Comparison of ENCODE assay signal across 1 cellular context in genomic region chr9:121226186-121226585, GRCh38.
TF ChIP-seq lines count a peak whose summit lies in the region.

No MANE protein-coding gene starts in this region.

TF ChIP-seq in H1, 55 proteins besides CTCF, POLR2A, EP300 and RAD21:
- TF ChIP-seq, protein P1, sequence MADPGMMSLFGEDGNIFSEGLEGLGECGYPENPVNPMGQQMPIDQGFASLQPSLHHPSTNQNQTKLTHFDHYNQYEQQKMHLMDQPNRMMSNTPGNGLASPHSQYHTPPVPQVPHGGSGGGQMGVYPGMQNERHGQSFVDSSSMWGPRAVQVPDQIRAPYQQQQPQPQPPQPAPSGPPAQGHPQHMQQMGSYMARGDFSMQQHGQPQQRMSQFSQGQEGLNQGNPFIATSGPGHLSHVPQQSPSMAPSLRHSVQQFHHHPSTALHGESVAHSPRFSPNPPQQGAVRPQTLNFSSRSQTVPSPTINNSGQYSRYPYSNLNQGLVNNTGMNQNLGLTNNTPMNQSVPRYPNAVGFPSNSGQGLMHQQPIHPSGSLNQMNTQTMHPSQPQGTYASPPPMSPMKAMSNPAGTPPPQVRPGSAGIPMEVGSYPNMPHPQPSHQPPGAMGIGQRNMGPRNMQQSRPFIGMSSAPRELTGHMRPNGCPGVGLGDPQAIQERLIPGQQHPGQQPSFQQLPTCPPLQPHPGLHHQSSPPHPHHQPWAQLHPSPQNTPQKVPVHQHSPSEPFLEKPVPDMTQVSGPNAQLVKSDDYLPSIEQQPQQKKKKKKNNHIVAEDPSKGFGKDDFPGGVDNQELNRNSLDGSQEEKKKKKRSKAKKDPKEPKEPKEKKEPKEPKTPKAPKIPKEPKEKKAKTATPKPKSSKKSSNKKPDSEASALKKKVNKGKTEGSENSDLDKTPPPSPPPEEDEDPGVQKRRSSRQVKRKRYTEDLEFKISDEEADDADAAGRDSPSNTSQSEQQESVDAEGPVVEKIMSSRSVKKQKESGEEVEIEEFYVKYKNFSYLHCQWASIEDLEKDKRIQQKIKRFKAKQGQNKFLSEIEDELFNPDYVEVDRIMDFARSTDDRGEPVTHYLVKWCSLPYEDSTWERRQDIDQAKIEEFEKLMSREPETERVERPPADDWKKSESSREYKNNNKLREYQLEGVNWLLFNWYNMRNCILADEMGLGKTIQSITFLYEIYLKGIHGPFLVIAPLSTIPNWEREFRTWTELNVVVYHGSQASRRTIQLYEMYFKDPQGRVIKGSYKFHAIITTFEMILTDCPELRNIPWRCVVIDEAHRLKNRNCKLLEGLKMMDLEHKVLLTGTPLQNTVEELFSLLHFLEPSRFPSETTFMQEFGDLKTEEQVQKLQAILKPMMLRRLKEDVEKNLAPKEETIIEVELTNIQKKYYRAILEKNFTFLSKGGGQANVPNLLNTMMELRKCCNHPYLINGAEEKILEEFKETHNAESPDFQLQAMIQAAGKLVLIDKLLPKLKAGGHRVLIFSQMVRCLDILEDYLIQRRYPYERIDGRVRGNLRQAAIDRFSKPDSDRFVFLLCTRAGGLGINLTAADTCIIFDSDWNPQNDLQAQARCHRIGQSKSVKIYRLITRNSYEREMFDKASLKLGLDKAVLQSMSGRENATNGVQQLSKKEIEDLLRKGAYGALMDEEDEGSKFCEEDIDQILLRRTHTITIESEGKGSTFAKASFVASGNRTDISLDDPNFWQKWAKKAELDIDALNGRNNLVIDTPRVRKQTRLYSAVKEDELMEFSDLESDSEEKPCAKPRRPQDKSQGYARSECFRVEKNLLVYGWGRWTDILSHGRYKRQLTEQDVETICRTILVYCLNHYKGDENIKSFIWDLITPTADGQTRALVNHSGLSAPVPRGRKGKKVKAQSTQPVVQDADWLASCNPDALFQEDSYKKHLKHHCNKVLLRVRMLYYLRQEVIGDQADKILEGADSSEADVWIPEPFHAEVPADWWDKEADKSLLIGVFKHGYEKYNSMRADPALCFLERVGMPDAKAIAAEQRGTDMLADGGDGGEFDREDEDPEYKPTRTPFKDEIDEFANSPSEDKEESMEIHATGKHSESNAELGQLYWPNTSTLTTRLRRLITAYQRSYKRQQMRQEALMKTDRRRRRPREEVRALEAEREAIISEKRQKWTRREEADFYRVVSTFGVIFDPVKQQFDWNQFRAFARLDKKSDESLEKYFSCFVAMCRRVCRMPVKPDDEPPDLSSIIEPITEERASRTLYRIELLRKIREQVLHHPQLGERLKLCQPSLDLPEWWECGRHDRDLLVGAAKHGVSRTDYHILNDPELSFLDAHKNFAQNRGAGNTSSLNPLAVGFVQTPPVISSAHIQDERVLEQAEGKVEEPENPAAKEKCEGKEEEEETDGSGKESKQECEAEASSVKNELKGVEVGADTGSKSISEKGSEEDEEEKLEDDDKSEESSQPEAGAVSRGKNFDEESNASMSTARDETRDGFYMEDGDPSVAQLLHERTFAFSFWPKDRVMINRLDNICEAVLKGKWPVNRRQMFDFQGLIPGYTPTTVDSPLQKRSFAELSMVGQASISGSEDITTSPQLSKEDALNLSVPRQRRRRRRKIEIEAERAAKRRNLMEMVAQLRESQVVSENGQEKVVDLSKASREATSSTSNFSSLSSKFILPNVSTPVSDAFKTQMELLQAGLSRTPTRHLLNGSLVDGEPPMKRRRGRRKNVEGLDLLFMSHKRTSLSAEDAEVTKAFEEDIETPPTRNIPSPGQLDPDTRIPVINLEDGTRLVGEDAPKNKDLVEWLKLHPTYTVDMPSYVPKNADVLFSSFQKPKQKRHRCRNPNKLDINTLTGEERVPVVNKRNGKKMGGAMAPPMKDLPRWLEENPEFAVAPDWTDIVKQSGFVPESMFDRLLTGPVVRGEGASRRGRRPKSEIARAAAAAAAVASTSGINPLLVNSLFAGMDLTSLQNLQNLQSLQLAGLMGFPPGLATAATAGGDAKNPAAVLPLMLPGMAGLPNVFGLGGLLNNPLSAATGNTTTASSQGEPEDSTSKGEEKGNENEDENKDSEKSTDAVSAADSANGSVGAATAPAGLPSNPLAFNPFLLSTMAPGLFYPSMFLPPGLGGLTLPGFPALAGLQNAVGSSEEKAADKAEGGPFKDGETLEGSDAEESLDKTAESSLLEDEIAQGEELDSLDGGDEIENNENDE (IDR thresholded peaks at IDR 0.05; ENCODE audit: insufficient replicate concordance, low read length) = no peak
- no peak for TF ChIP-seq BCL11A (IDR thresholded peaks at IDR 0.05; ENCODE audit: low read depth in 2 of 2, low read length in 2 of 2)
- TF ChIP-seq SIX5 (IDR thresholded peaks at IDR 0.05; ENCODE audit: low read depth, low read length) = no peak
- no peak for TF ChIP-seq POU5F1 (IDR thresholded peaks at IDR 0.05; ENCODE audit: low read depth, low read length)
- TF ChIP-seq SUZ12 (IDR thresholded peaks at IDR 0.05; ENCODE audit: low read length) = no peak
- TF ChIP-seq SP2 (IDR thresholded peaks at IDR 0.05; ENCODE audit: low read length) = no peak
- no peak for TF ChIP-seq TCF12 (IDR thresholded peaks at IDR 0.05; ENCODE audit: low read depth, low read length)
- no peak for TF ChIP-seq BACH1 (IDR thresholded peaks at IDR 0.05; ENCODE audit: low read length)
- no peak for TF ChIP-seq RXRA (IDR thresholded peaks at IDR 0.05; ENCODE audit: insufficient read depth, low read depth, low read length)
- no peak for TF ChIP-seq CTBP2 (IDR thresholded peaks at IDR 0.05; ENCODE audit: borderline replicate concordance, insufficient read depth, insufficient read length, low read length)
- TF ChIP-seq RBBP5 (IDR thresholded peaks at IDR 0.05; ENCODE audit: borderline replicate concordance, low read depth, low read length) = no peak
